ENCODE assay signal across 7 cellular contexts in the genomic region with DNA sequence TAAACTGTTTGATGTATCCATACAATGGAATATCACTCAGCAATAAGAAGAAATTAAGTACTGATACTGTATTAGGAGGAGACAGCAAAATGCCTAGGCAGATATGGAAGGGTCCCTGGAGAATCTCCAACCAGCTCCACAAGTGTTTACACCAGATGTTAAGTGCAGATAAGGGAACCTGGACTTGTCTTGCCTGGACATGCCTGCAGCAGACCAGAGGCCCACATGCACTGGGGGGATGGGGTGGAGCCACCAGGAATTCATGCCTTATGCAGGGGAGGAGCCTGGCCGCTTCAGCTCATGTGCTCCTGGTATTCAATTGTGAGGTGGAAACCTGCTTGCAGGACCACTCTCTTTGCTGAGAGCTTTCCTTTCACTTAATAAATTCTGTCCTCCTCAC.
DNase-seq lines count a peak whose midpoint lies in the region; ATAC-seq, FAIRE-seq and TF ChIP-seq lines count a peak whose summit lies in the region.
"Not testable (repeated sequence)": the region's sequence is repeated elsewhere in the genome, so short reads cannot be mapped to it uniquely, and the experiment has no call there.

No MANE protein-coding gene starts in this region.

- in situ Hi-C loops in KBM-7 (cut with MboI; ENCODE audit: low pct_unique_long_range_greater_than_20kb, low sequenced_read_pairs), result not testable (repeated sequence)

- H3K27ac Mint-ChIP-seq in astrocyte (ENCODE audit: unreplicated experiment), result peak overlapping the region; percentile 72
- H3K27ac Mint-ChIP-seq in glutamatergic neuron (ENCODE audit: unreplicated experiment), result not testable (repeated sequence)

- peaks cover 30% of the 10 kb centered on the region for H3K4me1 ChIP-seq in DND-41 (ENCODE audit: insufficient read depth, low read length)
- H3K4me1 ChIP-seq in astrocyte (ENCODE audit: insufficient read depth, low read length), result not testable (repeated sequence)

- not testable (repeated sequence) for H3K36me3 ChIP-seq in DND-41 (ENCODE audit: insufficient read depth, low read length); astrocyte (ENCODE audit: insufficient read depth, low read length)

- H3K79me2 ChIP-seq in DND-41 (ENCODE audit: insufficient read depth, low read length); astrocyte (ENCODE audit: insufficient read depth, low read length): not testable (repeated sequence)

- not testable (repeated sequence) for ATAC-seq in DND-41 (ENCODE audit: insufficient read depth, low read depth)

- H3K4me2 ChIP-seq in DND-41 (ENCODE audit: insufficient read depth, low read length); astrocyte (ENCODE audit: low read length): not testable (repeated sequence)

- H4K20me1 ChIP-seq in DND-41 (ENCODE audit: insufficient read depth, low read length); astrocyte (ENCODE audit: insufficient read depth, low read length): not testable (repeated sequence)

- H3K4me1 Mint-ChIP-seq in astrocyte (ENCODE audit: low read depth, unreplicated experiment), result peaks cover 13% of the 10 kb centered on the region
- H3K4me1 Mint-ChIP-seq in glutamatergic neuron (ENCODE audit: low read depth, unreplicated experiment), result not testable (repeated sequence)

- not testable (repeated sequence) for H3K4me3 ChIP-seq in DND-41 (ENCODE audit: low read depth in 1 of 2, low read length in 2 of 2); astrocyte (ENCODE audit: insufficient read depth, low read depth, low read length)

- not testable (repeated sequence) for H3K27ac ChIP-seq in DND-41 (ENCODE audit: low read length); astrocyte (ENCODE audit: low read depth, low read length)

- H3K9me3 Mint-ChIP-seq in astrocyte (ENCODE audit: unreplicated experiment); glutamatergic neuron (ENCODE audit: unreplicated experiment): not testable (repeated sequence)

- H3K27me3 Mint-ChIP-seq in astrocyte (ENCODE audit: low read depth, unreplicated experiment); glutamatergic neuron (ENCODE audit: unreplicated experiment): not testable (repeated sequence)

- not testable (repeated sequence) for H2AFZ ChIP-seq in DND-41 (ENCODE audit: low read depth, low read length); astrocyte (ENCODE audit: low read depth, low read length)

- H3K9me3 ChIP-seq in DND-41 (ENCODE audit: insufficient read depth, low read length, severe bottlenecking); astrocyte (ENCODE audit: insufficient read depth, low read depth, low read length): not testable (repeated sequence)

- not testable (repeated sequence) for H3K27me3 ChIP-seq in DND-41 (ENCODE audit: insufficient read depth, low read length, poor library complexity); astrocyte (ENCODE audit: insufficient read depth, low read length)

- DNase-seq in DND-41 (peak; percentile 28), KBM-7 (peak; percentile 16), NCI-H526 (lab: John Stamatoyannopoulos, UW) (peak; percentile 26 to 35), OCI-M1 (lab: John Stamatoyannopoulos, UW) (peak; percentile 1), cerebellar cortex (ENCODE audit: low spot score) (peak; percentile 0), glutamatergic neuron (peak; percentile 64)
- not testable (repeated sequence) for DNase-seq in astrocyte (ENCODE audit: low read depth)

- FAIRE-seq in astrocyte (lab: Jason Lieb, UNC), result not testable (repeated sequence)

- not testable (repeated sequence) for H3K4me3 Mint-ChIP-seq in astrocyte (ENCODE audit: unreplicated experiment); glutamatergic neuron (ENCODE audit: unreplicated experiment)

- H3K36me3 Mint-ChIP-seq in astrocyte (ENCODE audit: low read depth, unreplicated experiment); glutamatergic neuron (ENCODE audit: unreplicated experiment): not testable (repeated sequence)

- not testable (repeated sequence) for TF ChIP-seq CTCF in DND-41 (IDR thresholded peaks at IDR 0.05; ENCODE audit: borderline replicate concordance, extremely low read depth, low read length, poor library complexity, severe bottlenecking); astrocyte (IDR thresholded peaks at IDR 0.05; ENCODE audit: insufficient read depth, low read depth, low read length); glutamatergic neuron (IDR thresholded peaks at IDR 0.05; ENCODE audit: partially characterized antibody, unreplicated experiment)

- H3K9ac ChIP-seq in DND-41 (ENCODE audit: low read depth, low read length); astrocyte (ENCODE audit: low read length): not testable (repeated sequence)
